8 cellular contexts compared by ENCODE assay signal in genomic region chr2:143261986-143262784, GRCh38.
DNase-seq lines count a peak whose midpoint lies in the region; ATAC-seq and TF ChIP-seq lines count a peak whose summit lies in the region.

No MANE protein-coding gene starts in this region.

- peak overlapping the region in 7 of 8 donors; percentile 13 to 57 (median 51) for H3K4me3 Mint-ChIP-seq in naive B cell

- peak; percentile 65 for ATAC-seq in GM19035 (IDR thresholded peaks at IDR 0.05; ENCODE audit: unreplicated experiment)
- peak; percentile 61 for ATAC-seq in HG03135 (IDR thresholded peaks at IDR 0.05; ENCODE audit: unreplicated experiment)
- peak; percentile 95 for ATAC-seq in naive B cell (ENCODE audit: low read depth in 2 of 2)
- ATAC-seq in SK-N-SH treated with all-trans-retinoic acid at 6 μM for 48 hours = no peak

- peak; percentile 18 to 34 for DNase-seq in activated CD4-positive, alpha-beta T cell treated with anti-CD3 and anti-CD28 coated beads, Interleukin-2, amount 50 U/mL, for 4 hours
- DNase-seq in naive B cell = peak; percentile 59
- no peak for DNase-seq in G401 (ENCODE audit: low spot score)
- DNase-seq in retina = no peak
- DNase-seq in T1000 (lab: John Stamatoyannopoulos, UW) = no peak

- in situ Hi-C loops in G401 (cut with HindIII; ENCODE audit: low sequenced_read_pairs) = no loop called here

- peak overlapping the region; percentile 72 to 99 (median 90) for H3K27ac Mint-ChIP-seq in naive B cell

- H3K36me3 Mint-ChIP-seq in naive B cell = peaks cover 4 to 11% of the 10 kb centered on the region in 2 donors

- peaks cover 0 to 4% (median 0%) of the 10 kb centered on the region in 7 donors for H3K9me3 Mint-ChIP-seq in naive B cell

- H3K4me1 Mint-ChIP-seq in naive B cell = peaks cover 32 to 49% (median 47%) of the 10 kb centered on the region in 3 donors

- H3K27me3 Mint-ChIP-seq in naive B cell = no peaks in the 10 kb centered on the region

TF ChIP-seq in SK-N-SH treated with all-trans-retinoic acid at 6 μM for 48 hours, 23 proteins besides CTCF, POLR2A, EP300 and RAD21:
- TF ChIP-seq ZNF70 (CRISPR knock-in tag; IDR thresholded peaks at IDR 0.05) (no peak), TOX (CRISPR knock-in tag; IDR thresholded peaks at IDR 0.05; ENCODE audit: borderline replicate concordance) (no peak), ARNTL (CRISPR knock-in tag; IDR thresholded peaks at IDR 0.05; ENCODE audit: borderline replicate concordance, low read depth) (no peak), TSHZ2 (CRISPR knock-in tag; IDR thresholded peaks at IDR 0.05) (no peak), ISL1 (CRISPR knock-in tag; IDR thresholded peaks at IDR 0.05) (no peak), BACH2 (CRISPR knock-in tag; IDR thresholded peaks at IDR 0.05; ENCODE audit: borderline replicate concordance) (no peak), ESRRG (CRISPR knock-in tag; IDR thresholded peaks at IDR 0.05) (no peak), ZFP30 (CRISPR knock-in tag; IDR thresholded peaks at IDR 0.05) (no peak), PPARA (CRISPR knock-in tag; IDR thresholded peaks at IDR 0.05; ENCODE audit: borderline replicate concordance) (no peak), TCF4 (CRISPR knock-in tag; IDR thresholded peaks at IDR 0.05; ENCODE audit: borderline replicate concordance) (no peak), ZFP3 (CRISPR knock-in tag; IDR thresholded peaks at IDR 0.05) (no peak), RARB (CRISPR knock-in tag; IDR thresholded peaks at IDR 0.05) (no peak), GLIS3 (CRISPR knock-in tag; IDR thresholded peaks at IDR 0.05) (no peak)

Comparison
In these comparisons a context has a peak if more than half of its experiments do, and no peak if none do; other contexts are left out.
1. DNase-seq: peak in activated CD4-positive, alpha-beta T cell treated with anti-CD3 and anti-CD28 coated beads, Interleukin-2, amount 50 U/mL, for 4 hours (2 of 2) and naive B cell (single experiment); none in G401 (single experiment), retina (single experiment) and T1000 (single experiment).